8 cellular contexts compared by ENCODE assay signal in the genomic region with DNA sequence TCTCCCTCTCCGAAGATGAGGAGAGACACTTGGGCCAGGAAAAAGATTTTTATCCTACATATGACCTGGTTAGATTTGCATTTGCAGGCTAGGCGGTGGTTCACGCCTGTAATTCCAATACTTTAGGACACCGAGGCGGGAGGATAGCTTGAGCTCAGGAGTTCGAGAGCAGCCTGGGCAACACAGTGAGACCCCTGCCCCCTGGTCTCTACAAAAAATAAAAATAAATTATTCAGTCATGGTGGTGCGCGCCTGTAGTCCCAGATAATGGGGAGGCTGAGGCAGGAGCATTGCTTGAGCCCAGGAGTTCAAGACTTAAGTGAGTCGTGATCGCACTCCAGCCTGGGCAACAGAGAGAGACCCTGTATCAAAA. TPM values are rescaled to one million over a fixed set of nuclear protein-coding genes. Genes with fewer than 3 reads are reported as not detected.
DNase-seq lines count a peak whose midpoint lies in the region; ATAC-seq and TF ChIP-seq lines count a peak whose summit lies in the region.

No MANE protein-coding gene starts in this region.

- H3K27me3 Mint-ChIP-seq in GM23338 (ENCODE audit: insufficient read depth, low read depth, poor library complexity), result peaks cover 11% of the 10 kb centered on the region
- no peaks in the 10 kb centered on the region for H3K27me3 Mint-ChIP-seq in T-helper 17 cell
- H3K27me3 Mint-ChIP-seq in glutamatergic neuron (ENCODE audit: unreplicated experiment), result peaks cover 6% of the 10 kb centered on the region

- H3F3A ChIP-seq in GM23338 (replicated peaks; ENCODE audit: low read depth), result no peaks in the 10 kb centered on the region

- H3K36me3 ChIP-seq in GM23338 (ENCODE audit: insufficient read depth), result no peaks in the 10 kb centered on the region

- 0 out of 2 replicates have a peak, but pooled peaks cover 3% of the 10 kb centered on the region for H4K20me1 ChIP-seq in GM23338 (replicated peaks; ENCODE audit: insufficient read depth)

- H3K27ac ChIP-seq in GM23338 (ENCODE audit: low read depth), result no peak overlapping the region
- no peak overlapping the region for H3K27ac ChIP-seq in foreskin keratinocyte

- peak overlapping the region; percentile 84 for H3K4me3 Mint-ChIP-seq in GM23338
- peak overlapping the region; percentile 95 for H3K4me3 Mint-ChIP-seq in T-helper 17 cell
- peak overlapping the region; percentile 83 for H3K4me3 Mint-ChIP-seq in glutamatergic neuron (ENCODE audit: unreplicated experiment)

- DNase-seq in GM23338 (ENCODE audit: low spot score), result no peak
- no peak for DNase-seq in T-helper 17 cell
- no peak for DNase-seq in glutamatergic neuron
- no peak for DNase-seq in skeletal muscle cell (ENCODE audit: low read depth)
- no peak for DNase-seq in foreskin keratinocyte
- no peak for DNase-seq in dedifferentiated amniotic fluid mesenchymal stem cell (ENCODE audit: extremely low spot score)

- ATAC-seq in GM23338, result no peak
- ATAC-seq in T-helper 17 cell, result no peak
- ATAC-seq in GM19455 (IDR thresholded peaks at IDR 0.05; ENCODE audit: unreplicated experiment), result no peak
- ATAC-seq in foreskin keratinocyte, result no peak
- ATAC-seq in GM21717 (IDR thresholded peaks at IDR 0.05; ENCODE audit: unreplicated experiment), result no peak

- H3K9me3 Mint-ChIP-seq in GM23338 (no peaks in the 10 kb centered on the region), glutamatergic neuron (ENCODE audit: unreplicated experiment) (peaks cover 7% of the 10 kb centered on the region)

- TF ChIP-seq CTCF in GM23338 (conservative IDR thresholded peaks at IDR 0.05; ENCODE audit: low read depth in 2 of 2) (no peak), glutamatergic neuron (IDR thresholded peaks at IDR 0.05; ENCODE audit: partially characterized antibody, unreplicated experiment) (no peak), foreskin keratinocyte (conservative IDR thresholded peaks at IDR 0.05) (no peak)

- no peaks in the 10 kb centered on the region for H3K9me2 ChIP-seq in GM23338 (ENCODE audit: insufficient read depth)

- peaks cover 10% of the 10 kb centered on the region for H3K4me1 Mint-ChIP-seq in GM23338
- H3K4me1 Mint-ChIP-seq in T-helper 17 cell, result peaks cover 7% of the 10 kb centered on the region
- H3K4me1 Mint-ChIP-seq in glutamatergic neuron (ENCODE audit: low read depth, unreplicated experiment), result peaks cover 4% of the 10 kb centered on the region

- H3K79me2 ChIP-seq in GM23338 (replicated peaks; ENCODE audit: insufficient read depth), result no peaks in the 10 kb centered on the region; the same call in 1 of the 2 replicates

- H3K36me3 Mint-ChIP-seq in GM23338 (ENCODE audit: low read depth), result peaks cover 20% of the 10 kb centered on the region
- peaks cover 6% of the 10 kb centered on the region for H3K36me3 Mint-ChIP-seq in T-helper 17 cell (ENCODE audit: low read depth)
- peaks cover 5% of the 10 kb centered on the region for H3K36me3 Mint-ChIP-seq in glutamatergic neuron (ENCODE audit: unreplicated experiment)

- H3K27ac Mint-ChIP-seq in GM23338, result no peak overlapping the region
- peak overlapping the region; percentile 79 for H3K27ac Mint-ChIP-seq in T-helper 17 cell
- H3K27ac Mint-ChIP-seq in glutamatergic neuron (ENCODE audit: unreplicated experiment), result peak overlapping the region; percentile 33

- H3K27me3 ChIP-seq in GM23338 (ENCODE audit: insufficient read depth), result no peaks in the 10 kb centered on the region
- no peaks in the 10 kb centered on the region for H3K27me3 ChIP-seq in foreskin keratinocyte

- 0 out of 2 replicates have a peak, but pooled peaks cover 3% of the 10 kb centered on the region for H3K4me1 ChIP-seq in GM23338 (ENCODE audit: insufficient read depth)
- no peaks in the 10 kb centered on the region for H3K4me1 ChIP-seq in foreskin keratinocyte

- H3K9me3 ChIP-seq in T-helper 17 cell (ENCODE audit: control insufficient read depth, low read length, poor library complexity, severe bottlenecking), result no peaks in the 10 kb centered on the region

- H3K4me2 ChIP-seq in GM23338, result peak overlapping the region; percentile 99

- H3K4me3 ChIP-seq in GM23338 (peak overlapping the region; percentile 92), skeletal muscle cell (ENCODE audit: low read depth, low read length) (peak overlapping the region; percentile 82)

- peak overlapping the region; percentile 28 for H2AFZ ChIP-seq in GM23338

TF ChIP-seq in GM23338, 12 proteins besides CTCF, POLR2A, EP300 and RAD21 (continues in another document):
- TF ChIP-seq CREB1 (CRISPR knock-in tag; IDR thresholded peaks at IDR 0.05; ENCODE audit: low read depth), result no peak

RNA-seq across cellular contexts. Expression of a gene that starts 7.9 kb away (rescaled TPM):
- 102 and 115 TPM in 2 replicates for total RNA-seq in GM23338 (2014; rRNA removed; shearing (Covaris generic))
- polyA plus RNA-seq in GM23338 (2016; fragmentation: Nextera tagmentation; extraction: Ambion mirVana) (37.3 and 39.5 TPM in 2 replicates), foreskin keratinocyte (25.9 and 32.1 TPM in 2 replicates)
- total RNA-seq in T-helper 17 cell (10 to 100 TPM; 31.2 to 33.1 TPM), glutamatergic neuron (ENCODE audit: unreplicated experiment) (23.1 TPM), foreskin keratinocyte (23.6 and 28.1 TPM in 2 replicates)

RNA-seq across cellular contexts. Expression of a gene that starts 12.5 kb away (rescaled TPM):
- total RNA-seq in GM23338 (2014; rRNA removed; shearing (Covaris generic)), result 158 and 321 TPM in 2 replicates
- polyA plus RNA-seq in GM23338 (2016; fragmentation: Nextera tagmentation; extraction: Ambion mirVana) (373 and 391 TPM in 2 replicates), foreskin keratinocyte (257 and 263 TPM in 2 replicates)
- total RNA-seq in T-helper 17 cell (10 to 100 TPM; 46.6 to 66.8 TPM), glutamatergic neuron (ENCODE audit: unreplicated experiment) (196 TPM), foreskin keratinocyte (218 and 225 TPM in 2 replicates)

RNA-seq across cellular contexts. Expression of a gene that starts 13.3 kb away (rescaled TPM):
- 31.8 and 55.4 TPM in 2 replicates for total RNA-seq in GM23338 (2014; rRNA removed; shearing (Covaris generic))
- 59.2 and 63.8 TPM in 2 replicates for polyA plus RNA-seq in GM23338 (2016; fragmentation: Nextera tagmentation; extraction: Ambion mirVana)
- 10 to 100 TPM; 75.3 to 77.0 TPM for total RNA-seq in T-helper 17 cell
- total RNA-seq in glutamatergic neuron (ENCODE audit: unreplicated experiment), result 153 TPM
- 30.5 and 36.1 TPM in 2 replicates for total RNA-seq in foreskin keratinocyte
- 36.7 and 37.5 TPM in 2 replicates for polyA plus RNA-seq in foreskin keratinocyte

RNA-seq across cellular contexts. Expression of a gene that starts 27.5 kb away (rescaled TPM):
- 2.4 TPM in 1 of 2 replicates, not detected in the other for total RNA-seq in GM23338 (2014; rRNA removed; shearing (Covaris generic))
- 0.97 and 1.4 TPM in 2 replicates for polyA plus RNA-seq in GM23338 (2016; fragmentation: Nextera tagmentation; extraction: Ambion mirVana)
- total RNA-seq in T-helper 17 cell, result under 1 TPM; 0.62 to 0.63 TPM
- 3.4 TPM for total RNA-seq in glutamatergic neuron (ENCODE audit: unreplicated experiment)
- 0.35 and 0.65 TPM in 2 replicates for total RNA-seq in foreskin keratinocyte
- polyA plus RNA-seq in foreskin keratinocyte, result 0.29 and 0.49 TPM in 2 replicates

RNA-seq across cellular contexts. Expression of a gene that starts 27.9 kb away (rescaled TPM):
- 9.0 and 9.2 TPM in 2 replicates for total RNA-seq in GM23338 (2014; rRNA removed; shearing (Covaris generic))
- polyA plus RNA-seq in GM23338 (2016; fragmentation: Nextera tagmentation; extraction: Ambion mirVana) (13.6 and 18.0 TPM in 2 replicates), foreskin keratinocyte (4.9 and 5.3 TPM in 2 replicates)
- total RNA-seq in T-helper 17 cell (10 to 100 TPM; 29.8 to 30.4 TPM), glutamatergic neuron (ENCODE audit: unreplicated experiment) (32.0 TPM), foreskin keratinocyte (8.6 and 8.9 TPM in 2 replicates)
